24 cellular contexts compared by ENCODE assay signal in genomic region chr9:114409842-114410241, GRCh38.
"Had no signal": no experiment of that assay in that cellular context is flagged by ENCODE, and none has a peak within 500 bp of the region (broad histone marks: within the 10 kb centered on the region; RNA-seq: fewer than 3 reads in every experiment).

No MANE protein-coding gene starts in this region.

- H3K36me3 ChIP-seq: left lung, transverse colon, WERI-Rb-1 had no signal

- H3K36me3 Mint-ChIP-seq: activated naive CD4-positive, alpha-beta T cell treated with anti-CD3 and anti-CD28 coated beads, Interleukin-2, amount 50 U/mL, for 24 hours; natural killer cell had no signal

- H3K27ac ChIP-seq: esophagus muscularis mucosa, foreskin keratinocyte, left lung, spleen, testis, transverse colon, WERI-Rb-1 had no signal

- H3K9me3 Mint-ChIP-seq: activated CD4-positive, alpha-beta memory T cell treated with anti-CD3 and anti-CD28 coated beads, Interleukin-2, amount 10 ng/mL, durations not matched to agents 7 days and 5 days; activated CD4-positive, alpha-beta T cell treated with anti-CD3 and anti-CD28 coated beads, Interleukin-2, amount 10 ng/mL, durations not matched to agents 24 days and 14 days; activated naive CD4-positive, alpha-beta T cell treated with anti-CD3 and anti-CD28 coated beads, Interleukin-2, amount 50 U/mL, for 24 hours; activated naive CD8-positive, alpha-beta T cell treated with anti-CD3 and anti-CD28 coated beads, Interleukin-2, amount 50 U/mL, for 24 hours; activated T-cell treated with anti-CD3 and anti-CD28 coated beads, Interleukin-2, amount 50 U/mL, for 4 hours; activated T-helper 2 cell treated with anti-CD3 and anti-CD28 coated beads, Interferon-gamma antibody, Interleukin-2, Interleukin-4, amounts not matched to agents 10 μg/mL and 5 μg/mL and 100 μg/mL, durations not matched to agents 14 hours and 24 hours and 36 hours; natural killer cell; T-helper 1 cell treated with Interleukin-12 subunit alpha and Interleukin-12 subunit beta and Interleukin-4 antibody, amounts not matched to agents 30 μg/mL and 1 μg/mL, for 36 hours had no signal

- H3K27me3 ChIP-seq: esophagus muscularis mucosa, foreskin keratinocyte, left lung, spleen, testis, transverse colon had no signal

- H3K9me3 ChIP-seq: esophagus muscularis mucosa, left lung, spleen, testis, transverse colon had no signal

- H3K27ac Mint-ChIP-seq: activated CD4-positive, alpha-beta memory T cell treated with anti-CD3 and anti-CD28 coated beads, Interleukin-2, amount 10 ng/mL, durations not matched to agents 7 days and 5 days; activated CD4-positive, alpha-beta T cell treated with anti-CD3 and anti-CD28 coated beads, Interleukin-2, amount 10 ng/mL, durations not matched to agents 24 days and 14 days; activated naive CD4-positive, alpha-beta T cell treated with anti-CD3 and anti-CD28 coated beads, Interleukin-2, amount 50 U/mL, for 24 hours; activated naive CD8-positive, alpha-beta T cell treated with anti-CD3 and anti-CD28 coated beads, Interleukin-2, amount 50 U/mL, for 24 hours; activated T-helper 2 cell treated with anti-CD3 and anti-CD28 coated beads, Interferon-gamma antibody, Interleukin-2, Interleukin-4, amounts not matched to agents 10 μg/mL and 5 μg/mL and 100 μg/mL, durations not matched to agents 14 hours and 24 hours and 36 hours; natural killer cell; T-helper 1 cell treated with Interleukin-12 subunit alpha and Interleukin-12 subunit beta and Interleukin-4 antibody, amounts not matched to agents 30 μg/mL and 1 μg/mL, for 36 hours had no signal

- FAIRE-seq: urothelium cell line had no signal

- H3K4me3 Mint-ChIP-seq: activated CD4-positive, alpha-beta memory T cell treated with anti-CD3 and anti-CD28 coated beads, Interleukin-2, amount 10 ng/mL, durations not matched to agents 7 days and 5 days; activated CD4-positive, alpha-beta T cell treated with anti-CD3 and anti-CD28 coated beads, Interleukin-2, amount 10 ng/mL, durations not matched to agents 24 days and 14 days; activated naive CD4-positive, alpha-beta T cell treated with anti-CD3 and anti-CD28 coated beads, Interleukin-2, amount 50 U/mL, for 24 hours; activated naive CD8-positive, alpha-beta T cell treated with anti-CD3 and anti-CD28 coated beads, Interleukin-2, amount 50 U/mL, for 24 hours; activated T-cell treated with anti-CD3 and anti-CD28 coated beads, Interleukin-2, amount 50 U/mL, for 4 hours; natural killer cell; T-helper 1 cell treated with Interleukin-12 subunit alpha and Interleukin-12 subunit beta and Interleukin-4 antibody, amounts not matched to agents 30 μg/mL and 1 μg/mL, for 36 hours had no signal

- DNase-seq: activated CD4-positive, alpha-beta memory T cell treated with anti-CD3 and anti-CD28 coated beads, Interleukin-2, amount 10 ng/mL, durations not matched to agents 7 days and 5 days; activated CD4-positive, alpha-beta T cell treated with anti-CD3 and anti-CD28 coated beads, Interleukin-2, amount 10 ng/mL, durations not matched to agents 24 days and 14 days; activated CD4-positive, CD25-positive, alpha-beta regulatory T cell treated with anti-CD3 and anti-CD28 coated beads, Interleukin-2, amount 50 U/mL, for 72 hours; activated naive CD8-positive, alpha-beta T cell treated with anti-CD3 and anti-CD28 coated beads, Interleukin-2, amount 50 U/mL, for 24 hours; activated T-cell treated with anti-CD3 and anti-CD28 coated beads, Interleukin-2, amount 50 U/mL, for 4 hours; amygdala; caudate nucleus; cortex of kidney; left lung; natural killer cell; posterior cingulate gyrus; right cardiac atrium; spleen; stimulated activated naive CD4-positive, alpha-beta T cell; testis; transverse colon; WERI-Rb-1 had no signal

- H3K4me1 ChIP-seq: foreskin keratinocyte, left lung had no signal

- ATAC-seq: activated naive CD8-positive, alpha-beta T cell treated with anti-CD3 and anti-CD28 coated beads, Interleukin-2, amount 50 U/mL, for 24 hours; activated T-cell treated with anti-CD3 and anti-CD28 coated beads, Interleukin-2, amount 50 U/mL, for 4 hours; left lung; natural killer cell; right cardiac atrium had no signal

- H3K4me3 ChIP-seq: esophagus muscularis mucosa, left lung, lung, spleen, testis, transverse colon had no signal

- H3K27me3 Mint-ChIP-seq: activated CD4-positive, alpha-beta memory T cell treated with anti-CD3 and anti-CD28 coated beads, Interleukin-2, amount 10 ng/mL, durations not matched to agents 7 days and 5 days; activated CD4-positive, alpha-beta T cell treated with anti-CD3 and anti-CD28 coated beads, Interleukin-2, amount 10 ng/mL, durations not matched to agents 24 days and 14 days; activated naive CD4-positive, alpha-beta T cell treated with anti-CD3 and anti-CD28 coated beads, Interleukin-2, amount 50 U/mL, for 24 hours; activated naive CD8-positive, alpha-beta T cell treated with anti-CD3 and anti-CD28 coated beads, Interleukin-2, amount 50 U/mL, for 24 hours had no signal
